23 cellular contexts compared by ENCODE assay signal in genomic region chr13:43725460-43725859, GRCh38.
DNase-seq lines count a peak whose midpoint lies in the region; ATAC-seq and TF ChIP-seq lines count a peak whose summit lies in the region.
"Had no signal": no experiment of that assay in that cellular context is flagged by ENCODE, and none has a peak within 500 bp of the region (broad histone marks: within the 10 kb centered on the region; RNA-seq: fewer than 3 reads in every experiment).

No MANE protein-coding gene starts in this region.

- no peaks in the 10 kb centered on the region for H3K27me3 ChIP-seq in neuron (ENCODE audit: insufficient read depth, low read length)
- H3K27me3 ChIP-seq: BLaER1 treated with 17β-estradiol and CSF1 and Interleukin-3, amounts not matched to agents 10 nM and 100 nM had no signal

- no peaks in the 10 kb centered on the region for H3K9me3 Mint-ChIP-seq in activated CD4-positive, alpha-beta T cell treated with anti-CD3 and anti-CD28 coated beads for 36 hours (ENCODE audit: low read depth)
- no peaks in the 10 kb centered on the region for H3K9me3 Mint-ChIP-seq in MCF 10A (ENCODE audit: unreplicated experiment)
- H3K9me3 Mint-ChIP-seq: CD4-positive, alpha-beta memory T cell; H9 had no signal

- no peak overlapping the region for H3K4me3 ChIP-seq in neuron (ENCODE audit: low read length)
- H3K4me3 ChIP-seq: BLaER1 treated with 17β-estradiol and CSF1 and Interleukin-3, amounts not matched to agents 10 nM and 100 nM had no signal

- no peaks in the 10 kb centered on the region for H3K9me3 ChIP-seq in neuron (ENCODE audit: low read length)
- H3K9me3 ChIP-seq: BLaER1 treated with 17β-estradiol and CSF1 and Interleukin-3, amounts not matched to agents 10 nM and 100 nM had no signal

- H3K27ac Mint-ChIP-seq in activated CD4-positive, alpha-beta T cell treated with anti-CD3 and anti-CD28 coated beads for 36 hours, result no peak overlapping the region
- no peak overlapping the region for H3K27ac Mint-ChIP-seq in MCF 10A (ENCODE audit: low read depth, unreplicated experiment)
- H3K27ac Mint-ChIP-seq: CD4-positive, alpha-beta memory T cell; H9 had no signal

- H3K36me3 ChIP-seq in neuron (ENCODE audit: insufficient read depth, low read length), result no peaks in the 10 kb centered on the region
- H3K36me3 ChIP-seq: BLaER1 treated with 17β-estradiol and CSF1 and Interleukin-3, amounts not matched to agents 10 nM and 100 nM had no signal

- H3K4me1 ChIP-seq in neuron (ENCODE audit: insufficient read depth, low read length), result peaks cover 16% of the 10 kb centered on the region
- H3K4me1 ChIP-seq: BLaER1 treated with 17β-estradiol and CSF1 and Interleukin-3, amounts not matched to agents 10 nM and 100 nM had no signal

- no peaks in the 10 kb centered on the region for H3K36me3 Mint-ChIP-seq in activated CD4-positive, alpha-beta T cell treated with anti-CD3 and anti-CD28 coated beads for 36 hours (ENCODE audit: low read depth)
- H3K36me3 Mint-ChIP-seq in MCF 10A (ENCODE audit: insufficient read depth, unreplicated experiment), result no peaks in the 10 kb centered on the region
- H3K36me3 Mint-ChIP-seq: CD4-positive, alpha-beta memory T cell had no signal

- DNase-seq in H4 (ENCODE audit: low spot score) (peak; percentile 11), M059J (ENCODE audit: low read depth) (peak; percentile 24), fibroblast of gingiva (ENCODE audit: low read depth) (peak; percentile 18), NCI-H1930 (lab: John Stamatoyannopoulos, UW) (no peak), MCF 10A (ENCODE audit: unreplicated experiment) (no peak)
- DNase-seq in activated CD4-positive, alpha-beta T cell treated with anti-CD3 and anti-CD28 coated beads for 36 hours, result no peak
- DNase-seq in activated naive CD4-positive, alpha-beta T cell treated with Interleukin-2 at 50 U/mL for 16 hours, result no peak
- DNase-seq: AML-193; CD4-positive, alpha-beta memory T cell; COR-L47; DMS79 treated with DMSO at 0.1 percent for 48 hours; H9; KBM-7; NCI-H1092 treated with DMSO at 0.1 percent for 48 hours; NCI-H1436 treated with DMSO at 0.1 percent for 48 hours; NCI-H187 treated with DMSO at 0.1 percent for 48 hours; NCI-H2107; NCI-H446; NCI-H526; SHP77 treated with DMSO at 0.1 percent for 48 hours; T-helper 1 cell had no signal

- H3K27me3 Mint-ChIP-seq in activated CD4-positive, alpha-beta T cell treated with anti-CD3 and anti-CD28 coated beads for 36 hours, result peaks cover 8% of the 10 kb centered on the region
- H3K27me3 Mint-ChIP-seq in MCF 10A (ENCODE audit: insufficient read depth, unreplicated experiment), result no peaks in the 10 kb centered on the region

- POLR2A ChIA-PET in activated CD4-positive, alpha-beta T cell treated with anti-CD3 and anti-CD28 coated beads for 36 hours (lab: Charles Lee), result no interaction called here
- POLR2A ChIA-PET in MCF 10A (lab: Yijun Ruan, JAX), result no interaction called here

- BruUV-seq in MCF 10A (replicated peaks; lab: Mats Ljungman, UMichigan), result no TSS peak

- H3K4me3 Mint-ChIP-seq in activated CD4-positive, alpha-beta T cell treated with anti-CD3 and anti-CD28 coated beads for 36 hours, result no peak overlapping the region
- no peak overlapping the region for H3K4me3 Mint-ChIP-seq in MCF 10A (ENCODE audit: unreplicated experiment)
- H3K4me3 Mint-ChIP-seq: CD4-positive, alpha-beta memory T cell; H9 had no signal

- no peak for TF ChIP-seq CTCF in MCF 10A (IDR thresholded peaks at IDR 0.05; ENCODE audit: unreplicated experiment)

- CTCF ChIA-PET in activated CD4-positive, alpha-beta T cell treated with anti-CD3 and anti-CD28 coated beads for 36 hours (lab: Charles Lee), result interaction anchor here (0.6 kb wide), 1 partner anchor 333 kb away, joined by 4 read pairs; no protein-coding TSS in a partner anchor
- CTCF ChIA-PET in MCF 10A (lab: Yijun Ruan, JAX), result interaction anchor here (0.6 to 0.7 kb wide), 3 partner anchors 30 to 88 kb away, joined by 3 read pairs; no protein-coding TSS in a partner anchor

- H2AFZ ChIP-seq in neuron (ENCODE audit: low read depth, low read length), result peak overlapping the region; percentile 6

- ATAC-seq in activated CD4-positive, alpha-beta T cell treated with anti-CD3 and anti-CD28 coated beads for 36 hours, result no peak

- intact Hi-C loops in activated CD4-positive, alpha-beta T cell treated with anti-CD3 and anti-CD28 coated beads for 36 hours (cut with DNase I, micrococcal nuclease), result no loop called here
- intact Hi-C loops in MCF 10A (cut with micrococcal nuclease), result no loop called here

- H3K4me1 Mint-ChIP-seq in activated CD4-positive, alpha-beta T cell treated with anti-CD3 and anti-CD28 coated beads for 36 hours, result no peaks in the 10 kb centered on the region
- peaks cover 8% of the 10 kb centered on the region for H3K4me1 Mint-ChIP-seq in MCF 10A (ENCODE audit: insufficient read depth, unreplicated experiment)
- H3K4me1 Mint-ChIP-seq: CD4-positive, alpha-beta memory T cell had no signal

Comparison
In these comparisons a context has a peak if more than half of its experiments do, and no peak if none do; other contexts are left out.
1. DNase-seq: peak in H4 (single experiment), M059J (single experiment) and fibroblast of gingiva (single experiment); none in NCI-H1930 (0 of 2), activated CD4-positive, alpha-beta T cell treated with anti-CD3 and anti-CD28 coated beads for 36 hours (single experiment), activated naive CD4-positive, alpha-beta T cell treated with Interleukin-2 at 50 U/mL for 16 hours (single experiment) and MCF 10A (single experiment).